ENCODE assay signal across 8 cellular contexts in the genomic region with DNA sequence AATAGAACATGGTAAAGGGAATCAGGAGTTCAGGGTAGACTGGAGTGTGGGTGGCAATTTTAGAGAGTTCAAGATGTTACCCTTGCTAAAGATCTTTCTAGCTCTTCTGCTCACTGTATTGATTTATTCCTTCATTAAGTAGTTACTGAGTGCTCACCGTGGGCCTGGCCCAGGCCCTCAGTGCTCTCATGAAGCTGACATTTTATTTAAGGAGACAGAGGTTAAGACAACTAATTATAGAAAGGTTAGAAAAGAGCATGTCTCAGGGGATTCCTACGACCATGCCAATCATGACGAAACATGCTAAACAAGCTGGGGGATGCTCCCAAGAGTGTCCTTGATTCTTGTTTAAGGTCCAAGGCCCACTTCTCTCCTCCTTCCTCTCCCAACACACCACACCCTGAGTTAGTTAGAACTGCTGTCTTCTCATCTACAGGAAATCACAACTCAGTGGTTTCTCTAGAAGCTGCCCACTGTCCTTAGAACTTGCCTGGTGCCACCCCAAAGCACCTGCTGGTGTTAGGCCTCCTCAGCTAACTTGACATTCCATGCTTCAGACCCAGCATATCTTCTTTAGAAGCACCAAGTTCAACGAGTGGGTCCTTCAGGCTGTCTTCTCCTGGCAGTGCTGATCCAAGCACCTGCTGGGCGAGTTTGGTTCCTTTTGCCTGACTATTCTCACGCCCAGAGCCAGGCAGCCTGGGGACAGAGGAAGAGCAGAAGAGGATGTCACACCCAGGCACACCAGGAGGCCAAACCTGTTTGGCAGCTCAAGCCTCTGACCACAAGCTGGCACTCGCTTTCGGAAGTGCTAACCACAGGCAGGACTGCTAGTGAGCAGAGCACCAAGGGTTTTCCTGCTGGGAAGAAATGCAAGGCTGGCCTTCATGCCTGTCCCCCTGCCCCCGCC.
DNase-seq lines count a peak whose midpoint lies in the region; ATAC-seq and TF ChIP-seq lines count a peak whose summit lies in the region.

No MANE protein-coding gene starts in this region.

- H3K36me3 Mint-ChIP-seq in natural killer cell = no peaks in the 10 kb centered on the region

- peak overlapping the region; percentile 99 to 100 for H3K27ac Mint-ChIP-seq in natural killer cell

- H3K9me3 Mint-ChIP-seq in natural killer cell = no peaks in the 10 kb centered on the region

- TF ChIP-seq CTCF in KMS-11 (conservative IDR thresholded peaks at IDR 0.05; ENCODE audit: low read depth, low read length) = no peak
- no peak for TF ChIP-seq CTCF in natural killer cell (IDR thresholded peaks at IDR 0.05)

- intact Hi-C loops in natural killer cell (cut with micrococcal nuclease) = loop anchor here (5.0 to 10.0 kb wide), 2 partner anchors 108 to 135 kb away; no protein-coding TSS in a partner anchor

- peaks cover 23% of the 10 kb centered on the region for H3K4me1 ChIP-seq in KMS-11 (ENCODE audit: low read depth, poor library complexity, severe bottlenecking)

- no peaks in the 10 kb centered on the region for H4K20me1 ChIP-seq in KMS-11 (ENCODE audit: insufficient read depth)

- H3K4me2 ChIP-seq in KMS-11 = peak overlapping the region; percentile 29; the same call in 1 of the 2 replicates

- in situ Hi-C loops in T47D (cut with HindIII; ENCODE audit: low pct_unique_long_range_greater_than_20kb, low sequenced_read_pairs) = no loop called here

- no peaks in the 10 kb centered on the region for H3K79me2 ChIP-seq in KMS-11 (ENCODE audit: insufficient read depth, low read depth)

- no peak overlapping the region for H3K4me3 ChIP-seq in KMS-11 (IDR thresholded peaks at IDR 0.05; ENCODE audit: insufficient read depth, low read depth, low read length)

- peak overlapping the region; percentile 83 for H3K4me3 Mint-ChIP-seq in natural killer cell

- no peaks in the 10 kb centered on the region for H3K27me3 ChIP-seq in KMS-11 (ENCODE audit: insufficient read depth, low read depth)

- H3K4me1 Mint-ChIP-seq in natural killer cell = peaks cover 75 to 96% of the 10 kb centered on the region in 2 donors

- ATAC-seq in natural killer cell = no peak
- no peak for ATAC-seq in HG02884 (IDR thresholded peaks at IDR 0.05; ENCODE audit: unreplicated experiment)
- no peak for ATAC-seq in HG03025 (IDR thresholded peaks at IDR 0.05; ENCODE audit: low FRiP score, unreplicated experiment)

- no peak overlapping the region for H3K9ac ChIP-seq in KMS-11

- DNase-seq in CMK (ENCODE audit: low read depth) (peak; percentile 46), T47D (ENCODE audit: low read depth in 1 of 2, low spot score in 1 of 2) (peak; percentile 82 to 97), natural killer cell (peak; percentile 48), foreskin melanocyte (no peak), NCI-H2029 treated with DMSO at 0.1 percent for 48 hours (lab: John Stamatoyannopoulos, UW) (no peak)

- H3K27me3 Mint-ChIP-seq in natural killer cell (ENCODE audit: low read depth in 2 of 2) = no peaks in the 10 kb centered on the region

- H2AFZ ChIP-seq in KMS-11 (ENCODE audit: low read depth) = no peak overlapping the region

- peak overlapping the region; percentile 70 for H3K27ac ChIP-seq in KMS-11

- no peaks in the 10 kb centered on the region for H3K36me3 ChIP-seq in KMS-11 (ENCODE audit: insufficient read depth)

Comparison
In these comparisons a context has a peak if more than half of its experiments do, and no peak if none do; other contexts are left out.
1. DNase-seq: peak in CMK (single experiment), T47D (2 of 2) and natural killer cell (single experiment); none in foreskin melanocyte (single experiment) and NCI-H2029 treated with DMSO at 0.1 percent for 48 hours (single experiment).